In genomic region chr10:97332586-97333350, GRCh38 we compare ENCODE assay signal across 8 cellular contexts. TPM values are rescaled to one million over a fixed set of nuclear protein-coding genes. Genes with fewer than 3 reads are reported as not detected.
DNase-seq lines count a peak whose midpoint lies in the region; ATAC-seq and TF ChIP-seq lines count a peak whose summit lies in the region.

No MANE protein-coding gene starts in this region.

- H3K4me3 Mint-ChIP-seq in CD8-positive, alpha-beta T cell = peak overlapping the region; percentile 97
- H3K4me3 Mint-ChIP-seq in activated CD4-positive, alpha-beta memory T cell treated with anti-CD3 and anti-CD28 coated beads for 36 hours = peak overlapping the region; percentile 77
- H3K4me3 Mint-ChIP-seq in naive thymus-derived CD8-positive, alpha-beta T cell = peak overlapping the region; percentile 87 to 98 (median 92)

- POLR2A ChIA-PET in CD8-positive, alpha-beta T cell (lab: Charles Lee) = interaction anchor here (0.6 to 8.7 kb wide), 8 partner anchors 8 to 166 kb away, joined by 3 to 130 read pairs (median 6); partner anchors contain the start of genes FRAT1 and UBTD1
- POLR2A ChIA-PET in activated CD4-positive, alpha-beta memory T cell treated with anti-CD3 and anti-CD28 coated beads for 36 hours (lab: Charles Lee) = interaction anchor here (0.5 to 3.1 kb wide), 4 partner anchors 14 to 165 kb away, joined by 4 to 29 read pairs (median 7); partner anchors contain the start of genes FRAT1 and RRP12
- POLR2A ChIA-PET in naive thymus-derived CD8-positive, alpha-beta T cell (lab: Charles Lee) = interaction anchor here (0.7 to 7.6 kb wide), 6 partner anchors 11 to 54 kb away, joined by 3 to 179 read pairs (median 4); partner anchors contain the start of gene FRAT1

- no peaks in the 10 kb centered on the region for H3K27me3 Mint-ChIP-seq in CD8-positive, alpha-beta T cell (ENCODE audit: low read depth)
- H3K27me3 Mint-ChIP-seq in activated CD4-positive, alpha-beta memory T cell treated with anti-CD3 and anti-CD28 coated beads for 36 hours = peaks cover 1% of the 10 kb centered on the region
- H3K27me3 Mint-ChIP-seq in naive thymus-derived CD8-positive, alpha-beta T cell = no peaks in the 10 kb centered on the region

- no peak for TF ChIP-seq CTCF in CD8-positive, alpha-beta T cell (IDR thresholded peaks at IDR 0.05)
- peak; percentile 54 for TF ChIP-seq CTCF in fibroblast of pulmonary artery (IDR thresholded peaks at IDR 0.05; ENCODE audit: low read length, missing control alignments)

- H3K36me3 Mint-ChIP-seq in CD8-positive, alpha-beta T cell = peaks cover 34% of the 10 kb centered on the region
- peaks cover 4% of the 10 kb centered on the region for H3K36me3 Mint-ChIP-seq in activated CD4-positive, alpha-beta memory T cell treated with anti-CD3 and anti-CD28 coated beads for 36 hours
- H3K36me3 Mint-ChIP-seq in naive thymus-derived CD8-positive, alpha-beta T cell = peaks cover 0 to 38% (median 9%) of the 10 kb centered on the region in 3 donors

- intact Hi-C loops in CD8-positive, alpha-beta T cell (cut with DNase I, micrococcal nuclease) = loop anchor here (1.0 to 10.0 kb wide), 3 partner anchors 12 to 302 kb away; partner anchors contain the start of gene MORN4 (in 1 of the 2)
- intact Hi-C loops in activated CD4-positive, alpha-beta memory T cell treated with anti-CD3 and anti-CD28 coated beads for 36 hours (cut with micrococcal nuclease) = loop anchor here (5.0 kb wide), 1 partner anchor 70 kb away; the partner anchor contains the start of gene RRP12

- no peaks in the 10 kb centered on the region for H3K9me3 Mint-ChIP-seq in CD8-positive, alpha-beta T cell
- H3K9me3 Mint-ChIP-seq in activated CD4-positive, alpha-beta memory T cell treated with anti-CD3 and anti-CD28 coated beads for 36 hours = no peaks in the 10 kb centered on the region
- no peaks in the 10 kb centered on the region for H3K9me3 Mint-ChIP-seq in naive thymus-derived CD8-positive, alpha-beta T cell

- no peaks in the 10 kb centered on the region for H3K9me3 ChIP-seq in CD8-positive, alpha-beta T cell (ENCODE audit: low read length)

- H3K27me3 ChIP-seq in CD8-positive, alpha-beta T cell (ENCODE audit: insufficient read depth, low read length) = no peaks in the 10 kb centered on the region

- H3K4me1 Mint-ChIP-seq in CD8-positive, alpha-beta T cell (ENCODE audit: low read depth) = peaks cover 49% of the 10 kb centered on the region
- peaks cover 54% of the 10 kb centered on the region for H3K4me1 Mint-ChIP-seq in activated CD4-positive, alpha-beta memory T cell treated with anti-CD3 and anti-CD28 coated beads for 36 hours (ENCODE audit: low read depth)
- peaks cover 31 to 65% (median 51%) of the 10 kb centered on the region in 4 donors for H3K4me1 Mint-ChIP-seq in naive thymus-derived CD8-positive, alpha-beta T cell

- peaks cover 34% of the 10 kb centered on the region for H3K4me1 ChIP-seq in CD8-positive, alpha-beta T cell (ENCODE audit: insufficient read depth, low read length)

- peaks cover 8% of the 10 kb centered on the region for H3K36me3 ChIP-seq in CD8-positive, alpha-beta T cell (ENCODE audit: insufficient read depth, low read length)

- CTCF ChIA-PET in CD8-positive, alpha-beta T cell (lab: Charles Lee) = interaction anchor here (0.9 to 5.0 kb wide), 8 partner anchors 9 to 58 kb away, joined by 3 to 31 read pairs (median 6); partner anchors contain the start of gene FRAT1
- CTCF ChIA-PET in activated CD4-positive, alpha-beta memory T cell treated with anti-CD3 and anti-CD28 coated beads for 36 hours (lab: Charles Lee) = interaction anchor here (0.7 to 4.3 kb wide), 9 partner anchors 13 to 251 kb away, joined by 3 to 26 read pairs (median 3); partner anchors contain the start of gene FRAT1

- H3K4me3 ChIP-seq in CD8-positive, alpha-beta T cell (ENCODE audit: low read depth, low read length) = peak overlapping the region; percentile 63
- peak overlapping the region; percentile 70 for H3K4me3 ChIP-seq in fibroblast of pulmonary artery (replicated peaks; ENCODE audit: low read depth, low read length)

- ATAC-seq in CD8-positive, alpha-beta T cell = no peak
- no peak for ATAC-seq in naive thymus-derived CD8-positive, alpha-beta T cell
- no peak for ATAC-seq in GM19452 (IDR thresholded peaks at IDR 0.05; ENCODE audit: unreplicated experiment)
- ATAC-seq in GM18868 (IDR thresholded peaks at IDR 0.05; ENCODE audit: unreplicated experiment) = no peak

- peak overlapping the region; percentile 96 for H3K27ac Mint-ChIP-seq in CD8-positive, alpha-beta T cell
- no peak overlapping the region for H3K27ac Mint-ChIP-seq in activated CD4-positive, alpha-beta memory T cell treated with anti-CD3 and anti-CD28 coated beads for 36 hours
- H3K27ac Mint-ChIP-seq in naive thymus-derived CD8-positive, alpha-beta T cell = peak overlapping the region; percentile 87 to 97 (median 96)

- no peak for DNase-seq in CD8-positive, alpha-beta T cell
- DNase-seq in HT-29 (ENCODE audit: low spot score) (peak; percentile 78), fibroblast of pulmonary artery (ENCODE audit: low read depth) (peak; percentile 85), NCI-H1105 (lab: John Stamatoyannopoulos, UW) (no peak)
- DNase-seq in activated CD4-positive, alpha-beta memory T cell treated with anti-CD3 and anti-CD28 coated beads for 36 hours = no peak
- no peak for DNase-seq in naive thymus-derived CD8-positive, alpha-beta T cell

- H3K27ac ChIP-seq in CD8-positive, alpha-beta T cell (ENCODE audit: low read depth, low read length) = peak overlapping the region; percentile 99

RNA-seq across cellular contexts. Expression of gene FRAT2, which starts 1.8 kb away (rescaled TPM):
- 10 to 100 TPM; 20.8 to 22.3 TPM for total RNA-seq in CD8-positive, alpha-beta T cell
- total RNA-seq in HT-29 (2014; rRNA removed; shearing (Covaris generic)) = 29.1 and 30.3 TPM in 2 replicates
- total RNA-seq in activated CD4-positive, alpha-beta memory T cell treated with anti-CD3 and anti-CD28 coated beads for 36 hours = 1 to 10 TPM; 5.1 to 5.3 TPM
- total RNA-seq in naive thymus-derived CD8-positive, alpha-beta T cell = 10 to 100 TPM; 29.0 to 30.6 TPM
- polyA plus RNA-seq in naive thymus-derived CD8-positive, alpha-beta T cell = 10 to 100 TPM in 2 of 3 donors, 1 to 10 TPM in 1; 9.3 to 27.4 (median 23.6) TPM

RNA-seq across cellular contexts. Expression of gene FRAT1, which starts 13.7 kb away (rescaled TPM):
- 10 to 100 TPM; 39.6 to 40.2 TPM for total RNA-seq in CD8-positive, alpha-beta T cell
- 3.7 and 5.8 TPM in 2 replicates for total RNA-seq in HT-29 (2014; rRNA removed; shearing (Covaris generic))
- 1 to 10 TPM; 2.1 TPM for total RNA-seq in activated CD4-positive, alpha-beta memory T cell treated with anti-CD3 and anti-CD28 coated beads for 36 hours
- 10 to 100 TPM; 18.5 to 19.1 TPM for total RNA-seq in naive thymus-derived CD8-positive, alpha-beta T cell
- polyA plus RNA-seq in naive thymus-derived CD8-positive, alpha-beta T cell = 10 to 100 TPM in 2 of 3 donors, 1 to 10 TPM in 1; 7.5 to 12.8 (median 12.7) TPM

RNA-seq across cellular contexts. Expression of gene ARHGAP19, which starts 40.3 kb away (rescaled TPM):
- 1 to 10 TPM; 5.7 to 6.4 TPM for total RNA-seq in CD8-positive, alpha-beta T cell
- 4.6 and 5.2 TPM in 2 replicates for total RNA-seq in HT-29 (2014; rRNA removed; shearing (Covaris generic))
- total RNA-seq in activated CD4-positive, alpha-beta memory T cell treated with anti-CD3 and anti-CD28 coated beads for 36 hours = 10 to 100 TPM; 53.2 to 54.2 TPM
- 10 to 100 TPM; 13.7 to 19.0 TPM for total RNA-seq in naive thymus-derived CD8-positive, alpha-beta T cell
- 1 to 10 TPM; 5.3 to 5.6 (median 5.3) TPM for polyA plus RNA-seq in naive thymus-derived CD8-positive, alpha-beta T cell

Comparison
In these comparisons a context has a peak if more than half of its experiments do, and no peak if none do; other contexts are left out.
1. DNase-seq: peak in HT-29 (single experiment) and fibroblast of pulmonary artery (single experiment); none in CD8-positive, alpha-beta T cell (0 of 7), activated CD4-positive, alpha-beta memory T cell treated with anti-CD3 and anti-CD28 coated beads for 36 hours (single experiment), naive thymus-derived CD8-positive, alpha-beta T cell (0 of 10) and NCI-H1105 (single experiment).
2. Peak in every context shown above with its lines, with median percentiles within 50 percentile points of each other: H3K4me3 Mint-ChIP-seq.